ENCODE assay signal across 8 cellular contexts in genomic region chr19:11673608-11674041, GRCh38.
A peak's percentile ranks its signal among the peaks of the same experiment; 100 is the strongest.
DNase-seq lines count a peak whose midpoint lies in the region; ATAC-seq and TF ChIP-seq lines count a peak whose summit lies in the region.

No MANE protein-coding gene starts in this region.

- H3K27ac ChIP-seq in muscle layer of duodenum (ENCODE audit: low read length) = no peak overlapping the region
- H3K27ac ChIP-seq in upper lobe of left lung = no peak overlapping the region

- no peaks in the 10 kb centered on the region for H3K36me3 Mint-ChIP-seq in activated CD4-positive, alpha-beta memory T cell treated with anti-CD3 and anti-CD28 coated beads for 36 hours
- no peaks in the 10 kb centered on the region for H3K36me3 Mint-ChIP-seq in activated CD4-positive, alpha-beta memory T cell treated with anti-CD3 and anti-CD28 coated beads, Interleukin-2, amount 10 ng/mL, durations not matched to agents 7 days and 5 days (ENCODE audit: low read depth)

- POLR2A ChIA-PET in activated CD4-positive, alpha-beta memory T cell treated with anti-CD3 and anti-CD28 coated beads for 36 hours (lab: Charles Lee) = no interaction called here
- POLR2A ChIA-PET in activated CD4-positive, alpha-beta memory T cell treated with anti-CD3 and anti-CD28 coated beads, Interleukin-2, amount 10 ng/mL, durations not matched to agents 7 days and 5 days (lab: Charles Lee) = no interaction called here

- H3K4me1 ChIP-seq in muscle layer of duodenum (ENCODE audit: control insufficient read depth in 1 of 2, insufficient read depth in 2 of 2, low read length in 2 of 2) = peaks cover 0 to 9% of the 10 kb centered on the region in 2 donors
- peaks cover 7 to 17% (median 9%) of the 10 kb centered on the region in 4 donors for H3K4me1 ChIP-seq in upper lobe of left lung

- no peak overlapping the region for H3K27ac Mint-ChIP-seq in activated CD4-positive, alpha-beta memory T cell treated with anti-CD3 and anti-CD28 coated beads for 36 hours
- no peak overlapping the region for H3K27ac Mint-ChIP-seq in activated CD4-positive, alpha-beta memory T cell treated with anti-CD3 and anti-CD28 coated beads, Interleukin-2, amount 10 ng/mL, durations not matched to agents 7 days and 5 days

- CTCF ChIA-PET in activated CD4-positive, alpha-beta memory T cell treated with anti-CD3 and anti-CD28 coated beads for 36 hours (lab: Charles Lee) = interaction anchor here (0.7 kb wide), 1 partner anchor 115 kb away, joined by 3 read pairs; the partner anchor contains the start of gene ELOF1
- CTCF ChIA-PET in activated CD4-positive, alpha-beta memory T cell treated with anti-CD3 and anti-CD28 coated beads, Interleukin-2, amount 10 ng/mL, durations not matched to agents 7 days and 5 days (lab: Charles Lee) = interaction anchor here (0.6 kb wide), 1 partner anchor 32 kb away, joined by 3 read pairs; no protein-coding TSS in a partner anchor

- H3K27me3 ChIP-seq in muscle layer of duodenum (ENCODE audit: low read depth, low read length) = no peaks in the 10 kb centered on the region
- no peaks in the 10 kb centered on the region for H3K27me3 ChIP-seq in upper lobe of left lung

- peaks cover 24% of the 10 kb centered on the region for H3K27me3 Mint-ChIP-seq in activated CD4-positive, alpha-beta memory T cell treated with anti-CD3 and anti-CD28 coated beads for 36 hours
- H3K27me3 Mint-ChIP-seq in activated CD4-positive, alpha-beta memory T cell treated with anti-CD3 and anti-CD28 coated beads, Interleukin-2, amount 10 ng/mL, durations not matched to agents 7 days and 5 days = no peaks in the 10 kb centered on the region

- intact Hi-C loops in activated CD4-positive, alpha-beta memory T cell treated with anti-CD3 and anti-CD28 coated beads for 36 hours (cut with micrococcal nuclease) = no loop called here

- H3K4me3 Mint-ChIP-seq in activated CD4-positive, alpha-beta memory T cell treated with anti-CD3 and anti-CD28 coated beads for 36 hours = no peak overlapping the region
- no peak overlapping the region for H3K4me3 Mint-ChIP-seq in activated CD4-positive, alpha-beta memory T cell treated with anti-CD3 and anti-CD28 coated beads, Interleukin-2, amount 10 ng/mL, durations not matched to agents 7 days and 5 days

- H3K9me3 ChIP-seq in muscle layer of duodenum (ENCODE audit: control insufficient read depth in 1 of 2, low read length in 2 of 2) (peaks cover 0 to 2% of the 10 kb centered on the region in 2 donors), upper lobe of left lung (no peaks in the 10 kb centered on the region)

- TF ChIP-seq POLR2A in upper lobe of left lung (IDR thresholded peaks at IDR 0.05) = peak in 1 of 4 donors; percentile 11

- TF ChIP-seq EP300 in upper lobe of left lung (IDR thresholded peaks at IDR 0.05) = no peak

- peak; percentile 87 to 88 for ATAC-seq in upper lobe of left lung (ENCODE audit: low FRiP score in 2 of 2)

- no peaks in the 10 kb centered on the region for H3K36me3 ChIP-seq in muscle layer of duodenum (ENCODE audit: control insufficient read depth in 1 of 2, insufficient read depth in 2 of 2, low read length in 2 of 2)
- no peaks in the 10 kb centered on the region for H3K36me3 ChIP-seq in upper lobe of left lung

- H3K9me3 Mint-ChIP-seq in activated CD4-positive, alpha-beta memory T cell treated with anti-CD3 and anti-CD28 coated beads for 36 hours = peaks cover 11% of the 10 kb centered on the region
- H3K9me3 Mint-ChIP-seq in activated CD4-positive, alpha-beta memory T cell treated with anti-CD3 and anti-CD28 coated beads, Interleukin-2, amount 10 ng/mL, durations not matched to agents 7 days and 5 days = peaks cover 14% of the 10 kb centered on the region

- H3K4me3 ChIP-seq in fibroblast of mammary gland (ENCODE audit: control insufficient read depth, low read depth, low read length) (peak overlapping the region; percentile 51), muscle layer of duodenum (ENCODE audit: low read depth in 1 of 2, low read length in 2 of 2) (peak overlapping the region; percentile 75 to 83), upper lobe of left lung (peak overlapping the region; percentile 40 to 56 (median 48))

- TF ChIP-seq CTCF in fibroblast of mammary gland (conservative IDR thresholded peaks at IDR 0.05; ENCODE audit: control insufficient read depth, insufficient read depth, low read depth, low read length) (peak; percentile 90), upper lobe of left lung (IDR thresholded peaks at IDR 0.05) (peak; percentile 60 to 83 (median 76))

- peak; percentile 46 for DNase-seq in activated CD4-positive, alpha-beta memory T cell treated with anti-CD3 and anti-CD28 coated beads for 36 hours
- no peak for DNase-seq in activated CD4-positive, alpha-beta memory T cell treated with anti-CD3 and anti-CD28 coated beads, Interleukin-2, amount 10 ng/mL, durations not matched to agents 7 days and 5 days
- DNase-seq in SK-N-DZ (ENCODE audit: low spot score) (peak; percentile 37), fibroblast of mammary gland (ENCODE audit: low read depth) (peak; percentile 71), upper lobe of left lung (peak in 1 of 2 donors; percentile 65), SIG-M5 (lab: John Stamatoyannopoulos, UW) (no peak), Kasumi-1 (lab: John Stamatoyannopoulos, UW) (no peak)

- H3K4me1 Mint-ChIP-seq in activated CD4-positive, alpha-beta memory T cell treated with anti-CD3 and anti-CD28 coated beads for 36 hours (ENCODE audit: low read depth) = peaks cover 4% of the 10 kb centered on the region
- H3K4me1 Mint-ChIP-seq in activated CD4-positive, alpha-beta memory T cell treated with anti-CD3 and anti-CD28 coated beads, Interleukin-2, amount 10 ng/mL, durations not matched to agents 7 days and 5 days = no peaks in the 10 kb centered on the region

- WGBS in upper lobe of left lung, 2 donors = 0 to 1% methylated on average over 4 to 14 of the region's 14 CpGs

Comparison
In these comparisons a context has a peak if more than half of its experiments do, and no peak if none do; other contexts are left out.
1. DNase-seq: peak in activated CD4-positive, alpha-beta memory T cell treated with anti-CD3 and anti-CD28 coated beads for 36 hours (single experiment), SK-N-DZ (single experiment) and fibroblast of mammary gland (single experiment); none in activated CD4-positive, alpha-beta memory T cell treated with anti-CD3 and anti-CD28 coated beads, Interleukin-2, amount 10 ng/mL, durations not matched to agents 7 days and 5 days (single experiment), SIG-M5 (single experiment) and Kasumi-1 (0 of 2).
2. Peak in every context shown above with its lines, with median percentiles within 50 percentile points of each other: H3K4me3 ChIP-seq.